In the genomic region with DNA sequence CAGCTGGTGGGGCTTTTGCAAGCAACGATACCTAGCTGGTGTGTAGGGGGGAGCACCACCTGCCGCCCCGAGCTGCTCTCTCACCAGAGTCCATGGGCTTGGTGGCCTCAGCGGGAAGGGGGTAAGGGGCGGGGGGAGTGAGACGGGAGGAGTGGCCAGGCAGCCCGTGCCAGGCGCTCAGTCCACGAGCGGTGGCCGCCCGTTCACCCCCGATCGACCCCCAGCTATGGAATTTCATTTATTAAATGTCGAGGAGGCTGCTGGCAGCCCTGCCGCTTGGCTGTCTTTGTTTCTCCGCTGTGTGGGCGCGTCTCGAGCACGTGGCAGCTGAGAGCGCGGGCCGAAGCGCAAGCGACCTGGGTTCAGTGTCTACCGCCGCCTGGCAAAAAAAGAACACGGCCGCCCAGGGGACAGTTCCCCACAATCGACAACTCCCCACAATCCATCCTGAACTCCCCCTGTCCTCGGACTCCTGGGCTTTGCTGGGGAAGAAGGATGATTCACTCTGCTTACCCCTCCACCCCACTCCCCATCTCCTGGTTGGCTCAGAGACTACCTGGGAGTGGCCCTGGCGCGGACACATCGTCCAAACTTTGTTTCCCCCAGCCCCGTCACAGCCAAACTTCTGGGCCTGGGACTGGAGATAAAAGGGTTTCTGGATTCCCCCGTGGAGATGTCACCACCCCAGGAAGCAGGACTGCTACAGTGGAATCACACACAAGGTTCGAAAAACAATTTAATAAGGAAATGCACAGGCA, we compare ENCODE assay signal across 2 cellular contexts.
TF ChIP-seq lines count a peak whose summit lies in the region.

No MANE protein-coding gene starts in this region.

TF ChIP-seq in WTC11, 78 proteins besides CTCF, POLR2A, EP300 and RAD21:
- TF ChIP-seq MYBL2 (CRISPR knock-in tag; IDR thresholded peaks at IDR 0.05) (0 out of 2 replicates have a peak, but pooled peaks have one; percentile 12), SP1 (CRISPR knock-in tag; conservative IDR thresholded peaks at IDR 0.05) (no peak; the same call in none of the 2 replicates), CREM (CRISPR knock-in tag; IDR thresholded peaks at IDR 0.05) (no peak), FOXP1 (CRISPR knock-in tag; IDR thresholded peaks at IDR 0.05; ENCODE audit: borderline replicate concordance) (peak; percentile 74), ESRRA (CRISPR knock-in tag; IDR thresholded peaks at IDR 0.05; ENCODE audit: borderline replicate concordance) (no peak), FOXK1 (CRISPR knock-in tag; IDR thresholded peaks at IDR 0.05) (peak; percentile 31; the same call in 1 of the 2 replicates), SMAD4 (CRISPR knock-in tag; IDR thresholded peaks at IDR 0.05) (no peak)
- TF ChIP-seq, protein P1, sequence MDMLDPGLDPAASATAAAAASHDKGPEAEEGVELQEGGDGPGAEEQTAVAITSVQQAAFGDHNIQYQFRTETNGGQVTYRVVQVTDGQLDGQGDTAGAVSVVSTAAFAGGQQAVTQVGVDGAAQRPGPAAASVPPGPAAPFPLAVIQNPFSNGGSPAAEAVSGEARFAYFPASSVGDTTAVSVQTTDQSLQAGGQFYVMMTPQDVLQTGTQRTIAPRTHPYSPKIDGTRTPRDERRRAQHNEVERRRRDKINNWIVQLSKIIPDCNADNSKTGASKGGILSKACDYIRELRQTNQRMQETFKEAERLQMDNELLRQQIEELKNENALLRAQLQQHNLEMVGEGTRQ (CRISPR knock-in tag; IDR thresholded peaks at IDR 0.05) = peak; percentile 17; the same call in 1 of the 2 replicates
- TF ChIP-seq, protein P2, sequence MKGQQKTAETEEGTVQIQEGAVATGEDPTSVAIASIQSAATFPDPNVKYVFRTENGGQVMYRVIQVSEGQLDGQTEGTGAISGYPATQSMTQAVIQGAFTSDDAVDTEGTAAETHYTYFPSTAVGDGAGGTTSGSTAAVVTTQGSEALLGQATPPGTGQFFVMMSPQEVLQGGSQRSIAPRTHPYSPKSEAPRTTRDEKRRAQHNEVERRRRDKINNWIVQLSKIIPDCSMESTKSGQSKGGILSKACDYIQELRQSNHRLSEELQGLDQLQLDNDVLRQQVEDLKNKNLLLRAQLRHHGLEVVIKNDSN (CRISPR knock-in tag; IDR thresholded peaks at IDR 0.05) = peak; percentile 20; the same call in 1 of the 2 replicates
- TF ChIP-seq, protein P3, sequence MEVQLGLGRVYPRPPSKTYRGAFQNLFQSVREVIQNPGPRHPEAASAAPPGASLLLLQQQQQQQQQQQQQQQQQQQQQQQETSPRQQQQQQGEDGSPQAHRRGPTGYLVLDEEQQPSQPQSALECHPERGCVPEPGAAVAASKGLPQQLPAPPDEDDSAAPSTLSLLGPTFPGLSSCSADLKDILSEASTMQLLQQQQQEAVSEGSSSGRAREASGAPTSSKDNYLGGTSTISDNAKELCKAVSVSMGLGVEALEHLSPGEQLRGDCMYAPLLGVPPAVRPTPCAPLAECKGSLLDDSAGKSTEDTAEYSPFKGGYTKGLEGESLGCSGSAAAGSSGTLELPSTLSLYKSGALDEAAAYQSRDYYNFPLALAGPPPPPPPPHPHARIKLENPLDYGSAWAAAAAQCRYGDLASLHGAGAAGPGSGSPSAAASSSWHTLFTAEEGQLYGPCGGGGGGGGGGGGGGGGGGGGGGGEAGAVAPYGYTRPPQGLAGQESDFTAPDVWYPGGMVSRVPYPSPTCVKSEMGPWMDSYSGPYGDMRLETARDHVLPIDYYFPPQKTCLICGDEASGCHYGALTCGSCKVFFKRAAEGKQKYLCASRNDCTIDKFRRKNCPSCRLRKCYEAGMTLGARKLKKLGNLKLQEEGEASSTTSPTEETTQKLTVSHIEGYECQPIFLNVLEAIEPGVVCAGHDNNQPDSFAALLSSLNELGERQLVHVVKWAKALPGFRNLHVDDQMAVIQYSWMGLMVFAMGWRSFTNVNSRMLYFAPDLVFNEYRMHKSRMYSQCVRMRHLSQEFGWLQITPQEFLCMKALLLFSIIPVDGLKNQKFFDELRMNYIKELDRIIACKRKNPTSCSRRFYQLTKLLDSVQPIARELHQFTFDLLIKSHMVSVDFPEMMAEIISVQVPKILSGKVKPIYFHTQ (CRISPR knock-in tag; IDR thresholded peaks at IDR 0.05) = no peak
- TF ChIP-seq, protein P4, sequence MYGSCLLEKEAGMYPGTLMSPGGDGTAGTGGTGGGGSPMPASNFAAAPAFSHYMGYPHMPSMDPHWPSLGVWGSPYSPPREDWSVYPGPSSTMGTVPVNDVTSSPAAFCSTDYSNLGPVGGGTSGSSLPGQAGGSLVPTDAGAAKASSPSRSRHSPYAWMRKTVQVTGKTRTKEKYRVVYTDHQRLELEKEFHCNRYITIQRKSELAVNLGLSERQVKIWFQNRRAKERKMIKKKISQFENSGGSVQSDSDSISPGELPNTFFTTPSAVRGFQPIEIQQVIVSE (CRISPR knock-in tag; IDR thresholded peaks at IDR 0.05; ENCODE audit: borderline replicate concordance) = no peak
- TF ChIP-seq, protein P5, sequence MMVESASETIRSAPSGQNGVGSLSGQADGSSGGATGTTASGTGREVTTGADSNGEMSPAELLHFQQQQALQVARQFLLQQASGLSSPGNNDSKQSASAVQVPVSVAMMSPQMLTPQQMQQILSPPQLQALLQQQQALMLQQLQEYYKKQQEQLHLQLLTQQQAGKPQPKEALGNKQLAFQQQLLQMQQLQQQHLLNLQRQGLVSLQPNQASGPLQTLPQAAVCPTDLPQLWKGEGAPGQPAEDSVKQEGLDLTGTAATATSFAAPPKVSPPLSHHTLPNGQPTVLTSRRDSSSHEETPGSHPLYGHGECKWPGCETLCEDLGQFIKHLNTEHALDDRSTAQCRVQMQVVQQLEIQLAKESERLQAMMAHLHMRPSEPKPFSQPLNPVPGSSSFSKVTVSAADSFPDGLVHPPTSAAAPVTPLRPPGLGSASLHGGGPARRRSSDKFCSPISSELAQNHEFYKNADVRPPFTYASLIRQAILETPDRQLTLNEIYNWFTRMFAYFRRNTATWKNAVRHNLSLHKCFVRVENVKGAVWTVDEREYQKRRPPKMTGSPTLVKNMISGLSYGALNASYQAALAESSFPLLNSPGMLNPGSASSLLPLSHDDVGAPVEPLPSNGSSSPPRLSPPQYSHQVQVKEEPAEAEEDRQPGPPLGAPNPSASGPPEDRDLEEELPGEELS (CRISPR knock-in tag; IDR thresholded peaks at IDR 0.05) = 0 out of 2 replicates have a peak, but pooled peaks have one; percentile 49
- TF ChIP-seq, protein P6, sequence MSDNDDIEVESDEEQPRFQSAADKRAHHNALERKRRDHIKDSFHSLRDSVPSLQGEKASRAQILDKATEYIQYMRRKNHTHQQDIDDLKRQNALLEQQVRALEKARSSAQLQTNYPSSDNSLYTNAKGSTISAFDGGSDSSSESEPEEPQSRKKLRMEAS (CRISPR knock-in tag; IDR thresholded peaks at IDR 0.05) = peak; percentile 84; the same call in 1 of the 2 replicates
- TF ChIP-seq, protein P7, sequence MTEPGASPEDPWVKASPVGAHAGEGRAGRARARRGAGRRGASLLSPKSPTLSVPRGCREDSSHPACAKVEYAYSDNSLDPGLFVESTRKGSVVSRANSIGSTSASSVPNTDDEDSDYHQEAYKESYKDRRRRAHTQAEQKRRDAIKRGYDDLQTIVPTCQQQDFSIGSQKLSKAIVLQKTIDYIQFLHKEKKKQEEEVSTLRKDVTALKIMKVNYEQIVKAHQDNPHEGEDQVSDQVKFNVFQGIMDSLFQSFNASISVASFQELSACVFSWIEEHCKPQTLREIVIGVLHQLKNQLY (CRISPR knock-in tag; IDR thresholded peaks at IDR 0.05) = no peak

TF ChIP-seq in endothelial cell of umbilical vein, 7 proteins besides CTCF, POLR2A, EP300 and RAD21:
- TF ChIP-seq JUN (IDR thresholded peaks at IDR 0.05; ENCODE audit: borderline replicate concordance, insufficient read depth, insufficient read length, low read depth) (no peak), MYC (IDR thresholded peaks at IDR 0.05; ENCODE audit: low read depth, low read length) (peak; percentile 18), EZH2 (IDR thresholded peaks at IDR 0.05; ENCODE audit: borderline replicate concordance, low read depth, low read length, severe bottlenecking) (no peak), GATA2 (IDR thresholded peaks at IDR 0.05; ENCODE audit: insufficient read depth, insufficient read length, low read depth, low read length) (no peak), POLR2AphosphoS5 (IDR thresholded peaks at IDR 0.05; ENCODE audit: insufficient read depth, low read depth, low read length) (no peak), FOS (IDR thresholded peaks at IDR 0.05; ENCODE audit: borderline replicate concordance, insufficient read depth, low read length) (peak; percentile 43)
- TF ChIP-seq, protein P6 (IDR thresholded peaks at IDR 0.05; ENCODE audit: insufficient read depth, insufficient read length) = peak; percentile 78
